31 cellular contexts compared by ENCODE assay signal in genomic region chr3:4540267-4540666, GRCh38.
"Had no signal": no experiment of that assay in that cellular context is flagged by ENCODE, and none has a peak within 500 bp of the region (broad histone marks: within the 10 kb centered on the region; RNA-seq: fewer than 3 reads in every experiment).

No MANE protein-coding gene starts in this region.

- DNase-seq: naive thymus-derived CD8-positive, alpha-beta T cell; nephron progenitor cell; nucleus accumbens; ovary; posterior cingulate gyrus; psoas muscle; right cardiac atrium; right lobe of liver; sigmoid colon; small intestine; stimulated activated CD4-positive, alpha-beta T cell treated with anti-CD3 and anti-CD28 coated beads, Interleukin-15, amount 100 ng/mL, for 24 hours; stimulated activated CD4-positive, alpha-beta T cell treated with anti-CD3 and anti-CD28 coated beads, Interleukin-2, amount 100 ng/mL, for 24 hours; stimulated activated CD4-positive, alpha-beta T cell treated with anti-CD3 and anti-CD28 coated beads, Interleukin-2, amount 100 ng/mL, for 48 hours; stimulated activated CD4-positive, alpha-beta T cell treated with anti-CD3 and anti-CD28 coated beads, Interleukin-4, amount 100 ng/mL, for 24 hours; stimulated activated naive B cell treated with anti-CD40 and anti-IgM and Interleukin-4, amounts not matched to agents 10 μg/mL and 1 μg/mL and 100 μg/mL, for 72 hours; stimulated activated naive CD4-positive, alpha-beta T cell treated with Interleukin-2 at 50 U/mL for 16 hours; substantia nigra; testis; tibial artery; transverse colon; upper lobe of right lung; uterus had no signal

- H3K9ac ChIP-seq: parathyroid adenoma had no signal

- H3K27ac Mint-ChIP-seq: naive thymus-derived CD8-positive, alpha-beta T cell; natural killer cell treated with Interleukin-12 subunit alpha and Interleukin-12 subunit beta and Interleukin-15 and Interleukin-18, amount 100 ng/mL, for 72 hours; nephron progenitor cell; progenitor cell of endocrine pancreas; stimulated activated effector memory CD8-positive, alpha-beta T cell treated with anti-CD3 and anti-CD28 coated beads, Interleukin-12 subunit alpha, Interleukin-12 subunit beta, amount 100 ng/mL, for 72 hours; stimulated activated naive B cell treated with anti-CD40 and anti-IgM and Interleukin-4, amounts not matched to agents 10 μg/mL and 1 μg/mL and 100 μg/mL, for 72 hours; stimulated activated naive CD8-positive, alpha-beta T cell treated with anti-CD3 and anti-CD28 coated beads, Interleukin-15, Interleukin-2, amounts not matched to agents 100 ng/mL and 50 ng/mL, for 24 hours; type B pancreatic cell had no signal

- ATAC-seq: naive thymus-derived CD8-positive, alpha-beta T cell; natural killer cell treated with Interleukin-12 subunit alpha and Interleukin-12 subunit beta and Interleukin-15 and Interleukin-18, amount 100 ng/mL, for 72 hours; psoas muscle; right cardiac atrium; right lobe of liver; stimulated activated effector memory CD8-positive, alpha-beta T cell treated with anti-CD3 and anti-CD28 coated beads, Interleukin-12 subunit alpha, Interleukin-12 subunit beta, amount 100 ng/mL, for 72 hours; stimulated activated naive B cell treated with anti-CD40 and anti-IgM and Interleukin-4, amounts not matched to agents 10 μg/mL and 1 μg/mL and 100 μg/mL, for 72 hours; upper lobe of right lung had no signal

- H3K27me3 Mint-ChIP-seq: naive thymus-derived CD8-positive, alpha-beta T cell; natural killer cell treated with Interleukin-12 subunit alpha and Interleukin-12 subunit beta and Interleukin-15 and Interleukin-18, amount 100 ng/mL, for 72 hours; progenitor cell of endocrine pancreas; stimulated activated naive B cell treated with anti-CD40 and anti-IgM and Interleukin-4, amounts not matched to agents 10 μg/mL and 1 μg/mL and 100 μg/mL, for 72 hours; stimulated activated naive CD8-positive, alpha-beta T cell treated with anti-CD3 and anti-CD28 coated beads, Interleukin-15, Interleukin-2, amounts not matched to agents 100 ng/mL and 50 ng/mL, for 24 hours; type B pancreatic cell had no signal

- H2AFZ ChIP-seq: parathyroid adenoma had no signal

- H3K4me1 ChIP-seq: psoas muscle, right lobe of liver, suprapubic skin, transverse colon had no signal

- H3K4me3 Mint-ChIP-seq: naive thymus-derived CD8-positive, alpha-beta T cell; natural killer cell treated with Interleukin-12 subunit alpha and Interleukin-12 subunit beta and Interleukin-15 and Interleukin-18, amount 100 ng/mL, for 72 hours; nephron progenitor cell; neural crest cell; stimulated activated effector memory CD8-positive, alpha-beta T cell treated with anti-CD3 and anti-CD28 coated beads, Interleukin-12 subunit alpha, Interleukin-12 subunit beta, amount 100 ng/mL, for 72 hours; stimulated activated naive B cell treated with anti-CD40 and anti-IgM and Interleukin-4, amounts not matched to agents 10 μg/mL and 1 μg/mL and 100 μg/mL, for 72 hours; stimulated activated naive CD8-positive, alpha-beta T cell treated with anti-CD3 and anti-CD28 coated beads, Interleukin-15, Interleukin-2, amounts not matched to agents 100 ng/mL and 50 ng/mL, for 24 hours; type B pancreatic cell had no signal

- H3K9me3 ChIP-seq: neutrophil, ovary, right lobe of liver, sigmoid colon, suprapubic skin, testis, transverse colon, upper lobe of right lung, uterus had no signal

- H3K27me3 ChIP-seq: neutrophil, ovary, right lobe of liver, sigmoid colon, suprapubic skin, testis, tibial artery, transverse colon, upper lobe of right lung, uterus had no signal

- H3K36me3 ChIP-seq: neutrophil, ovary, right lobe of liver, sigmoid colon, suprapubic skin, tibial artery, transverse colon, upper lobe of right lung, uterus had no signal

- H3K4me1 Mint-ChIP-seq: neural crest cell had no signal

- H3K27ac ChIP-seq: neutrophil, ovary, parathyroid adenoma, psoas muscle, right lobe of liver, sigmoid colon, suprapubic skin, testis, tibial artery, transverse colon, upper lobe of right lung, uterus had no signal

- H3K4me3 ChIP-seq: ovary, psoas muscle, right lobe of liver, sigmoid colon, suprapubic skin, testis, tibial artery, transverse colon, upper lobe of right lung, uterus had no signal
